8 cellular contexts compared by ENCODE assay signal in genomic region chr1:98556521-98557158, GRCh38.
DNase-seq lines count a peak whose midpoint lies in the region; FAIRE-seq and TF ChIP-seq lines count a peak whose summit lies in the region.

No MANE protein-coding gene starts in this region.

- H3K27me3 ChIP-seq in left ventricle myocardium inferior (ENCODE audit: low read depth) = no peaks in the 10 kb centered on the region

- no peak overlapping the region for H3K4me3 ChIP-seq in left ventricle myocardium inferior

- DNase-seq in left ventricle myocardium inferior (no peak), cardiac septum (ENCODE audit: low spot score) (no peak), NCI-H69 (lab: John Stamatoyannopoulos, UW) (peak; percentile 53), endothelial cell (ENCODE audit: low spot score) (no peak), urothelium cell line (ENCODE audit: low spot score) (peak; percentile 11), UCSD-AML1 (lab: John Stamatoyannopoulos, UW; ENCODE audit: unreplicated experiment) (no peak), cerebellum (ENCODE audit: low spot score) (no peak)
- DNase-seq in T-helper 2 cell treated with Interferon-gamma antibody and Interleukin-4, amounts not matched to agents 5 μg/mL and 100 μg/mL, for 36 hours (ENCODE audit: low spot score) = no peak

- peaks cover 3% of the 10 kb centered on the region for H3K9me3 ChIP-seq in left ventricle myocardium inferior (replicated peaks)

- no peak overlapping the region for H3K4me3 Mint-ChIP-seq in endothelial cell (ENCODE audit: unreplicated experiment)
- H3K4me3 Mint-ChIP-seq in T-helper 2 cell treated with Interferon-gamma antibody and Interleukin-4, amounts not matched to agents 5 μg/mL and 100 μg/mL, for 36 hours = no peak overlapping the region

- H3K4me1 ChIP-seq in left ventricle myocardium inferior = no peaks in the 10 kb centered on the region

- no peaks in the 10 kb centered on the region for H3K36me3 ChIP-seq in left ventricle myocardium inferior

- no peak overlapping the region for H3K27ac Mint-ChIP-seq in endothelial cell (ENCODE audit: unreplicated experiment)
- H3K27ac Mint-ChIP-seq in T-helper 2 cell treated with Interferon-gamma antibody and Interleukin-4, amounts not matched to agents 5 μg/mL and 100 μg/mL, for 36 hours = no peak overlapping the region

- TF ChIP-seq CTCF in left ventricle myocardium inferior (IDR thresholded peaks at IDR 0.05; ENCODE audit: borderline replicate concordance) (peak; percentile 51), endothelial cell (IDR thresholded peaks at IDR 0.05; ENCODE audit: unreplicated experiment) (peak; percentile 81)

- H3K36me3 Mint-ChIP-seq in endothelial cell (ENCODE audit: low read depth, unreplicated experiment) = no peaks in the 10 kb centered on the region
- H3K36me3 Mint-ChIP-seq in T-helper 2 cell treated with Interferon-gamma antibody and Interleukin-4, amounts not matched to agents 5 μg/mL and 100 μg/mL, for 36 hours (ENCODE audit: low read depth) = no peaks in the 10 kb centered on the region

- intact Hi-C loops in left ventricle myocardium inferior (cut with micrococcal nuclease) (no loop called here), cardiac septum (cut with DNase I) (no loop called here)

- H3K27ac ChIP-seq in left ventricle myocardium inferior (replicated peaks) = no peak overlapping the region

- H3K9me3 Mint-ChIP-seq in endothelial cell (ENCODE audit: unreplicated experiment) = no peaks in the 10 kb centered on the region
- no peaks in the 10 kb centered on the region for H3K9me3 Mint-ChIP-seq in T-helper 2 cell treated with Interferon-gamma antibody and Interleukin-4, amounts not matched to agents 5 μg/mL and 100 μg/mL, for 36 hours

- H3K4me1 Mint-ChIP-seq in endothelial cell (ENCODE audit: unreplicated experiment) = no peaks in the 10 kb centered on the region
- H3K4me1 Mint-ChIP-seq in T-helper 2 cell treated with Interferon-gamma antibody and Interleukin-4, amounts not matched to agents 5 μg/mL and 100 μg/mL, for 36 hours (ENCODE audit: low read depth) = no peaks in the 10 kb centered on the region

- H3K27me3 Mint-ChIP-seq in endothelial cell (ENCODE audit: unreplicated experiment) = no peaks in the 10 kb centered on the region
- no peaks in the 10 kb centered on the region for H3K27me3 Mint-ChIP-seq in T-helper 2 cell treated with Interferon-gamma antibody and Interleukin-4, amounts not matched to agents 5 μg/mL and 100 μg/mL, for 36 hours (ENCODE audit: low read depth)

- FAIRE-seq in urothelium cell line (lab: Jason Lieb, UNC) = no peak

Comparison
In these comparisons a context has a peak if more than half of its experiments do, and no peak if none do; other contexts are left out.
1. DNase-seq: peak in NCI-H69 (single experiment) and urothelium cell line (single experiment); none in left ventricle myocardium inferior (single experiment), cardiac septum (single experiment), endothelial cell (single experiment), UCSD-AML1 (single experiment), T-helper 2 cell treated with Interferon-gamma antibody and Interleukin-4, amounts not matched to agents 5 μg/mL and 100 μg/mL, for 36 hours (single experiment) and cerebellum (single experiment).